17 cellular contexts compared by ENCODE assay signal in genomic region chr9:84374516-84374915, GRCh38. TPM values are rescaled to one million over a fixed set of nuclear protein-coding genes. Genes with fewer than 3 reads are reported as not detected.
A peak's percentile ranks its signal among the peaks of the same experiment; 100 is the strongest.
DNase-seq lines count a peak whose midpoint lies in the region; FAIRE-seq and TF ChIP-seq lines count a peak whose summit lies in the region.
"Had no signal": no experiment of that assay in that cellular context is flagged by ENCODE, and none has a peak within 500 bp of the region (broad histone marks: within the 10 kb centered on the region; RNA-seq: fewer than 3 reads in every experiment).

No MANE protein-coding gene starts in this region.

- FAIRE-seq in H54 (lab: Jason Lieb, UNC) = peak; percentile 45
- FAIRE-seq: A549, RCC 7860 had no signal

- no peak overlapping the region for H3K4me3 ChIP-seq in AG10803 (ENCODE audit: low read length)
- H3K4me3 ChIP-seq in fibroblast of pulmonary artery (replicated peaks; ENCODE audit: low read depth, low read length) = no peak overlapping the region
- H3K4me3 ChIP-seq in testis = no peak overlapping the region
- H3K4me3 ChIP-seq: A549 had no signal

- H3K36me3 ChIP-seq in testis (ENCODE audit: low read depth, missing control alignments) = no peaks in the 10 kb centered on the region

- no peaks in the 10 kb centered on the region for H3K4me1 ChIP-seq in testis
- H3K4me1 ChIP-seq: A549 had no signal

- no peaks in the 10 kb centered on the region for H3K27me3 ChIP-seq in testis

- in situ Hi-C loops in GM13976 (cut with MboI; ENCODE audit: low sequenced_read_pairs, unreplicated experiment) = no loop called here

- TF ChIP-seq CTCF in AG10803 (conservative IDR thresholded peaks at IDR 0.05; ENCODE audit: low read length) = no peak
- no peak for TF ChIP-seq CTCF in fibroblast of pulmonary artery (IDR thresholded peaks at IDR 0.05; ENCODE audit: low read length, missing control alignments)
- no peak for TF ChIP-seq CTCF in GM13976 (IDR thresholded peaks at IDR 0.05; ENCODE audit: borderline replicate concordance, control extremely low read depth, extremely low read depth, insufficient read depth, missing control alignments)
- no peak for TF ChIP-seq CTCF in testis (IDR thresholded peaks at IDR 0.05)

- peak; percentile 15 for DNase-seq in AG10803 (ENCODE audit: low read depth)
- DNase-seq in H54 (ENCODE audit: insufficient read length, low spot score) = no peak
- DNase-seq in astrocyte of the hippocampus (ENCODE audit: low read depth, low spot score) = peak; percentile 9
- DNase-seq in fibroblast of pulmonary artery (ENCODE audit: low read depth) = peak; percentile 29
- DNase-seq in GM13976 (ENCODE audit: low spot score) = no peak
- DNase-seq in T-helper 1 cell = no peak
- DNase-seq in testis = no peak
- DNase-seq in NCI-H1048 (lab: John Stamatoyannopoulos, UW) = no peak
- DNase-seq: CD4-positive, alpha-beta T cell; DMS 273 treated with DMSO at 0.1 percent for 48 hours; NCI-H1092; NCI-H2107; NCI-H446 treated with DMSO at 0.1 percent for 48 hours; NCI-H748 treated with DMSO at 0.1 percent for 48 hours; SHP77 treated with DMSO at 0.1 percent for 48 hours had no signal

- intact Hi-C loops in testis (cut with DNase I; ENCODE audit: low total_unique reads) = no loop called here

- no peaks in the 10 kb centered on the region for H3K9me3 ChIP-seq in testis
- H3K9me3 ChIP-seq: A549 had no signal

- 60 to 66% methylated on average over 2 of the region's 2 CpGs for WGBS in testis, 2 donors

- H3K27ac ChIP-seq in testis = no peak overlapping the region
- H3K27ac ChIP-seq: A549 had no signal

- no peak for TF ChIP-seq POLR2A in H54 (IDR thresholded peaks at IDR 0.05; ENCODE audit: low read depth, low read length)
- no peak for TF ChIP-seq POLR2A in testis (IDR thresholded peaks at IDR 0.05)

RNA-seq across cellular contexts. Expression of gene SLC28A3, which starts 34.0 kb away (rescaled TPM):
- under 1 TPM; 0.08 to 0.31 TPM for total RNA-seq in testis
- polyA plus RNA-seq in testis (ENCODE audit: insufficient read depth, low read depth, low replicate concordance) = 1.7 TPM
- total RNA-seq: CD4-positive, alpha-beta T cell had no signal
- polyA plus RNA-seq: A549 had no signal

Comparison
In these comparisons a context has a peak if more than half of its experiments do, and no peak if none do; other contexts are left out.
1. DNase-seq: peak in AG10803 (single experiment), astrocyte of the hippocampus (single experiment) and fibroblast of pulmonary artery (single experiment); none in H54 (single experiment), GM13976 (single experiment), T-helper 1 cell (0 of 5), testis (single experiment) and NCI-H1048 (single experiment).